24 cellular contexts compared by ENCODE assay signal in the genomic region with DNA sequence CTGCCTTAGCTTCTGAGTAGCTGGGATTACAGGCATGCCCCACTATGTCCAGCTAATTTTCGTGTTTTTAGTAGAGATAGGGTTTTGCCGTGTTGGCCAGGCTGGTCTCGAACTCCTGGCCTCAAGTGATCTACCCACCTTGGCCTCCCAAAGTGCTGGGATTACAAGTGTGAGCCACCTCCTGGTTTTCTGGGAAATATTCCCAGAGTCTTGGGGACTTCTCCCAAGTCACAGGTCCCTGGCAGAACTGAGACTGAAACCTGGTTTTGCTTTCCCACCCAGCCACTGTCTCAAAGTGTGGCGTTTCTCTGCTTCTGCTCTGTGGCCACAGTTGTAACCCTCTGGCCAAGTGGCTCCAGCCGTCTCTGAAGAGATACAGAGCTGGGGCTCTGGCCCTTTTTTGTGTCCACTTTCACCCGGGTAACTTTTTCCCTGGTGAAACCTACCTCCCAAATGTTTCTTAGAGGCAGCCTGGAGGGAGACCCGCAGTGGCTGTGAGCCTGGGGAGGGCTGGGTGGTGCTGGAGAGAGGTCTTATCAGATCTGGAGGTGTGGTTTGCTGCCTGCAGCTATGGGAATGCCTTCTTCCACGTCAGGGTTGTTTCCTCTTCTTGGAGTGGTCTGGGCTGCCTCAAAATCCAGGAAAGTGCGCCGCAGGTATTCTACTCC. TPM values are rescaled to one million over a fixed set of nuclear protein-coding genes. Genes with fewer than 3 reads are reported as not detected.
DNase-seq lines count a peak whose midpoint lies in the region; ATAC-seq, FAIRE-seq and TF ChIP-seq lines count a peak whose summit lies in the region.
"Had no signal": no experiment of that assay in that cellular context is flagged by ENCODE, and none has a peak within 500 bp of the region (broad histone marks: within the 10 kb centered on the region; RNA-seq: fewer than 3 reads in every experiment).

No MANE protein-coding gene starts in this region.

- no peak overlapping the region for H3K14ac ChIP-seq in mesenchymal stem cell (ENCODE audit: low read length in 2 of 2)

- DNase-seq in natural killer cell treated with Interleukin-12 subunit alpha and Interleukin-12 subunit beta and Interleukin-15 and Interleukin-18, amount 100 ng/mL, for 72 hours (ENCODE audit: low spot score): no peak
- DNase-seq in natural killer cell: no peak
- DNase-seq in GM12878 (ENCODE audit: low read depth, low spot score): no peak
- peak; percentile 35 for DNase-seq in mesenchymal stem cell
- DNase-seq in NCI-H226: no peak
- DNase-seq in D341Med (ENCODE audit: low spot score): no peak
- no peak for DNase-seq in iPS-NIHi7 (ENCODE audit: extremely low spot score)
- DNase-seq: activated naive CD4-positive, alpha-beta T cell treated with anti-CD3 and anti-CD28 coated beads, Interleukin-2, amount 50 U/mL, for 16 hours; activated T-cell treated with anti-CD3 and anti-CD28 coated beads, Interleukin-2, amount 50 U/mL, for 24 hours; anterior cingulate cortex; HCEC 1CT; kidney; mammary epithelial cell; naive B cell; NCI-H146; NCI-H526; stomach; transverse colon had no signal

- H3K27ac Mint-ChIP-seq in natural killer cell treated with Interleukin-12 subunit alpha and Interleukin-12 subunit beta and Interleukin-15 and Interleukin-18, amount 100 ng/mL, for 72 hours: no peak overlapping the region
- H3K27ac Mint-ChIP-seq in natural killer cell: no peak overlapping the region
- H3K27ac Mint-ChIP-seq: activated T-cell treated with anti-CD3 and anti-CD28 coated beads, Interleukin-2, amount 50 U/mL, for 24 hours; naive B cell; T-helper 2 cell treated with Interferon-gamma antibody and Interleukin-4, amounts not matched to agents 5 μg/mL and 100 μg/mL, for 36 hours had no signal

- ATAC-seq in natural killer cell treated with Interleukin-12 subunit alpha and Interleukin-12 subunit beta and Interleukin-15 and Interleukin-18, amount 100 ng/mL, for 72 hours: no peak
- ATAC-seq in natural killer cell (no peak), GM12878 (peak; percentile 30), HG03571 (IDR thresholded peaks at IDR 0.05; ENCODE audit: unreplicated experiment) (no peak)

- RAD21 ChIA-PET in GM12878 (lab: Charles Lee; ENCODE audit: unreplicated experiment): interaction anchor here (0.6 to 9.7 kb wide), 12 partner anchors 11 to 139 kb away, joined by 3 to 229 read pairs (median 4); no protein-coding TSS in a partner anchor

- no peaks in the 10 kb centered on the region for H4K20me1 ChIP-seq in GM12878 (ENCODE audit: control insufficient read depth, insufficient read depth)

- H3K4me1 ChIP-seq in GM12878 (ENCODE audit: control insufficient read depth, insufficient read depth, low read length): peaks cover 41% of the 10 kb centered on the region
- peaks cover 31% of the 10 kb centered on the region for H3K4me1 ChIP-seq in mesenchymal stem cell (ENCODE audit: control insufficient read depth, insufficient read depth, low read depth, low read length)

- peak overlapping the region; percentile 31 for H2BK15ac ChIP-seq in mesenchymal stem cell (ENCODE audit: low read depth, poor library complexity, severe bottlenecking)

- H3K79me2 ChIP-seq in GM12878 (ENCODE audit: control insufficient read depth, insufficient read depth, low read length): peaks cover 94% of the 10 kb centered on the region

- peak overlapping the region; percentile 88 for H3K4me2 ChIP-seq in GM12878 (ENCODE audit: control insufficient read depth, insufficient read depth)
- H3K4me2 ChIP-seq in mesenchymal stem cell (ENCODE audit: low read length, poor library complexity, severe bottlenecking): no peak overlapping the region

- peaks cover 5% of the 10 kb centered on the region for H3K36me3 Mint-ChIP-seq in natural killer cell treated with Interleukin-12 subunit alpha and Interleukin-12 subunit beta and Interleukin-15 and Interleukin-18, amount 100 ng/mL, for 72 hours
- H3K36me3 Mint-ChIP-seq in natural killer cell: no peaks in the 10 kb centered on the region
- H3K36me3 Mint-ChIP-seq: naive B cell had no signal

- H3K27ac ChIP-seq in GM12878 (ENCODE audit: control insufficient read depth, insufficient read depth) (peak overlapping the region; percentile 62; the same call in 1 of the 2 replicates), mesenchymal stem cell (ENCODE audit: low read length, poor library complexity, severe bottlenecking) (no peak overlapping the region)
- H3K27ac ChIP-seq: right atrium auricular region, stomach, transverse colon had no signal

- peaks cover 19% of the 10 kb centered on the region for H3K79me1 ChIP-seq in mesenchymal stem cell (replicated peaks; ENCODE audit: low read length, poor library complexity, severe bottlenecking)

- peak overlapping the region; percentile 89; the same call in 1 of the 2 replicates for H3K4me3 ChIP-seq in GM12878
- H3K4me3 ChIP-seq in mesenchymal stem cell (ENCODE audit: insufficient read depth in 1 of 2, low read depth in 1 of 2, low read length in 2 of 2): no peak overlapping the region
- H3K4me3 ChIP-seq: right atrium auricular region, stomach, transverse colon had no signal

- WGBS in GM12878 (ENCODE audit: insufficient coverage, insufficient replicate concordance, low lambda C conversion rate, missing lambda C conversion rate): 69% methylated on average over 10 of the region's 10 CpGs
- 64% methylated on average over 9 of the region's 10 CpGs for WGBS in mesenchymal stem cell

- CTCF ChIA-PET in GM12878 (lab: Yijun Ruan, JAX): interaction anchor here (1.3 to 6.6 kb wide), 4 partner anchors 13 to 138 kb away, joined by 3 to 69 read pairs (median 30); no protein-coding TSS in a partner anchor

- no peak overlapping the region for H2BK12ac ChIP-seq in mesenchymal stem cell (ENCODE audit: low read length in 2 of 2)

- no peak overlapping the region for H2BK5ac ChIP-seq in mesenchymal stem cell (ENCODE audit: low read depth, low read length, poor library complexity, severe bottlenecking)

- no peak overlapping the region for H2BK120ac ChIP-seq in mesenchymal stem cell (ENCODE audit: low read depth, low read length)

- no peaks in the 10 kb centered on the region for H3K27me3 Mint-ChIP-seq in natural killer cell treated with Interleukin-12 subunit alpha and Interleukin-12 subunit beta and Interleukin-15 and Interleukin-18, amount 100 ng/mL, for 72 hours
- no peaks in the 10 kb centered on the region for H3K27me3 Mint-ChIP-seq in natural killer cell (ENCODE audit: low read depth in 2 of 2)
- H3K27me3 Mint-ChIP-seq: activated T-cell treated with anti-CD3 and anti-CD28 coated beads, Interleukin-2, amount 50 U/mL, for 24 hours; central memory CD8-positive, alpha-beta T cell; naive B cell had no signal

- in situ Hi-C loops in GM12878 (cut with MboI): loop anchor here (10.0 to 25.0 kb wide), 2 partner anchors 593 to 1276 kb away; a partner anchor contains a TSS

- peaks cover 45 to 55% of the 10 kb centered on the region in 2 donors for H3K4me1 Mint-ChIP-seq in natural killer cell treated with Interleukin-12 subunit alpha and Interleukin-12 subunit beta and Interleukin-15 and Interleukin-18, amount 100 ng/mL, for 72 hours (ENCODE audit: low read depth in 2 of 2)
- H3K4me1 Mint-ChIP-seq in natural killer cell: peaks cover 40% of the 10 kb centered on the region in 2 donors

- H3K23ac ChIP-seq in mesenchymal stem cell (ENCODE audit: low read length in 2 of 2): no peak overlapping the region

- no peak overlapping the region for H4K91ac ChIP-seq in mesenchymal stem cell (ENCODE audit: low read length)

- H3K9me3 ChIP-seq in GM12878 (replicated peaks; ENCODE audit: control insufficient read depth, insufficient read depth, low read length) (no peaks in the 10 kb centered on the region), mesenchymal stem cell (ENCODE audit: control insufficient read depth, low read length) (no peaks in the 10 kb centered on the region)
- H3K9me3 ChIP-seq: right atrium auricular region, stomach, transverse colon had no signal

- SMC1A ChIA-PET in GM12878 (lab: Charles Lee; ENCODE audit: uncharacterized antibody, unreplicated experiment): interaction anchor here (0.8 to 11.6 kb wide), 11 partner anchors 11 to 113 kb away, joined by 3 to 228 read pairs (median 6); no protein-coding TSS in a partner anchor

- POLR2A ChIA-PET in GM12878 (lab: Charles Lee): interaction anchor here (0.8 to 13.1 kb wide), 8 partner anchors 10 to 136 kb away, joined by 3 to 143 read pairs (median 5); no protein-coding TSS in a partner anchor

- H4K8ac ChIP-seq in mesenchymal stem cell (ENCODE audit: low read length): no peak overlapping the region

- TF ChIP-seq CTCF in natural killer cell (IDR thresholded peaks at IDR 0.05): no peak
- TF ChIP-seq CTCF in GM12878 (IDR thresholded peaks at IDR 0.05 in 2 of 3, conservative IDR thresholded peaks at IDR 0.05 in 1 of 3; ENCODE audit: control insufficient read depth in 2 of 3, extremely low read depth in 1 of 3, insufficient read depth in 1 of 3, low read depth in 3 of 3, low read length in 3 of 3): no peak

- peak overlapping the region; percentile 42 for H3K4me3 Mint-ChIP-seq in natural killer cell treated with Interleukin-12 subunit alpha and Interleukin-12 subunit beta and Interleukin-15 and Interleukin-18, amount 100 ng/mL, for 72 hours
- no peak overlapping the region for H3K4me3 Mint-ChIP-seq in natural killer cell
- H3K4me3 Mint-ChIP-seq: activated T-cell treated with anti-CD3 and anti-CD28 coated beads, Interleukin-2, amount 50 U/mL, for 24 hours; central memory CD8-positive, alpha-beta T cell; T-helper 2 cell treated with Interferon-gamma antibody and Interleukin-4, amounts not matched to agents 5 μg/mL and 100 μg/mL, for 36 hours had no signal

- no peak for TF ChIP-seq RAD21 in GM12878 (IDR thresholded peaks at IDR 0.05; ENCODE audit: insufficient read depth, low read depth, low read length)

- H2AFZ ChIP-seq in GM12878 (ENCODE audit: control insufficient read depth, low read depth, low read length) (no peak overlapping the region), mesenchymal stem cell (ENCODE audit: low read depth, low read length) (no peak overlapping the region)

- H3K9me3 Mint-ChIP-seq in natural killer cell treated with Interleukin-12 subunit alpha and Interleukin-12 subunit beta and Interleukin-15 and Interleukin-18, amount 100 ng/mL, for 72 hours: no peaks in the 10 kb centered on the region
- H3K9me3 Mint-ChIP-seq in natural killer cell: no peaks in the 10 kb centered on the region
- H3K9me3 Mint-ChIP-seq: activated T-cell treated with anti-CD3 and anti-CD28 coated beads, Interleukin-2, amount 50 U/mL, for 24 hours; central memory CD8-positive, alpha-beta T cell; naive B cell; T-helper 2 cell treated with Interferon-gamma antibody and Interleukin-4, amounts not matched to agents 5 μg/mL and 100 μg/mL, for 36 hours had no signal

- no TSS peak for BruUV-seq in GM12878 (replicated peaks; lab: Mats Ljungman, UMichigan)

- no peak for FAIRE-seq in GM12878 (lab: Jason Lieb, UNC)
- FAIRE-seq: frontal cortex, GM18507, kidney had no signal

- no peak; a peak in 1 of 4 replicates for TF ChIP-seq EP300 in GM12878 (IDR thresholded peaks at IDR 0.05; ENCODE audit: borderline replicate concordance in 1 of 2, control insufficient read depth in 1 of 2, low read depth in 2 of 2, low read length in 2 of 2)

- peak overlapping the region in 1 of 2 experiments; percentile 63 for H3K18ac ChIP-seq in mesenchymal stem cell (ENCODE audit: low read depth in 1 of 2, low read length in 2 of 2)

- intact Hi-C loops in natural killer cell (cut with micrococcal nuclease) (no loop called here), GM12878 (cut with micrococcal nuclease; ENCODE audit: unreplicated experiment) (loop anchor here (5.0 kb wide), 1 partner anchor 36 kb away; no protein-coding TSS in a partner anchor)

- no peak overlapping the region for H3K4ac ChIP-seq in mesenchymal stem cell (ENCODE audit: low read depth in 1 of 2, low read length in 2 of 2)

- H3K36me3 ChIP-seq in GM12878 (ENCODE audit: control insufficient read depth in 2 of 2, insufficient read depth in 2 of 2, low read length in 1 of 2) (peaks cover 0 to 1% of the 10 kb centered on the region in 2 experiments; a peak in 2 of 4 replicates), mesenchymal stem cell (ENCODE audit: control insufficient read depth in 1 of 2, insufficient read depth in 2 of 2, low read depth in 1 of 2, low read length in 2 of 2) (peaks cover 0 to 2% of the 10 kb centered on the region in 2 experiments)
- H3K36me3 ChIP-seq: right atrium auricular region, stomach, transverse colon had no signal

- no peak for TF ChIP-seq POLR2A in GM12878 (IDR thresholded peaks at IDR 0.05; ENCODE audit: low read depth, low read length)

- H3K27me3 ChIP-seq in GM12878 (replicated peaks in 1 of 2; ENCODE audit: control insufficient read depth in 2 of 2, insufficient read depth in 2 of 2, low read length in 1 of 2) (no peaks in the 10 kb centered on the region), mesenchymal stem cell (ENCODE audit: control insufficient read depth in 1 of 2, insufficient read depth in 1 of 2, low read length in 2 of 2) (no peaks in the 10 kb centered on the region)
- H3K27me3 ChIP-seq: right atrium auricular region, stomach had no signal

- H3K9ac ChIP-seq in GM12878 (ENCODE audit: control insufficient read depth, insufficient read depth, low read length) (peak overlapping the region; percentile 42), mesenchymal stem cell (ENCODE audit: low read length) (no peak overlapping the region)

- H2AK5ac ChIP-seq in mesenchymal stem cell (ENCODE audit: low read length, severe bottlenecking): no peak overlapping the region

RNA-seq across cellular contexts. Expression of a gene that starts 5.1 kb away (rescaled TPM):
- total RNA-seq in natural killer cell treated with Interleukin-12 subunit alpha and Interleukin-12 subunit beta and Interleukin-15 and Interleukin-18, amount 100 ng/mL, for 72 hours: 100 to 1,000 TPM; 122 to 236 TPM
- total RNA-seq in natural killer cell: 10 to 100 TPM; 46.4 to 63.1 (median 59.2) TPM
- 502 and 598 TPM in 2 replicates for total RNA-seq in GM12878 (2013; cell fraction: nucleolus; rRNA removed)
- total RNA-seq in GM12878 (2014; rRNA removed): 21.4 and 26.1 TPM in 2 replicates
- 19.7 and 20.1 TPM in 2 replicates for total RNA-seq in GM12878 (2014; rRNA removed; fragmentation: Illumina TruSeq; extraction: Trizol)
- total RNA-seq in GM12878 (2021): 60.7 and 64.9 TPM in 2 replicates
- polyA plus RNA-seq in GM12878 (2011; ENCODE audit: low read depth): 9.6 TPM
- 48.2 and 66.6 TPM in 2 replicates for polyA plus RNA-seq in GM12878 (2011; rRNA removed)
- polyA plus RNA-seq in GM12878 (2011; cell fraction: cytosol; rRNA removed): 61.2 and 63.3 TPM in 2 replicates
- polyA plus RNA-seq in GM12878 (2011; cell fraction: nucleus; rRNA removed): 337 and 354 TPM in 2 replicates
- 14.1 and 24.0 TPM in 2 replicates for polyA plus RNA-seq in GM12878 (2012)
- 29.2 and 44.1 TPM in 2 replicates for polyA plus RNA-seq in GM12878 (2014; fragmentation: Illumina TruSeq; extraction: Trizol)
- 1 to 10 TPM in 1 of 2 experiments, under 1 TPM in 1; 0.97 to 1.7 TPM for polyA plus RNA-seq in GM12878 (2014; fragmentation: Nextera tagmentation; extraction: Ambion mirVana)
- 44.7 and 47.2 TPM in 2 replicates for polyA plus RNA-seq in GM12878 (2014; rRNA removed)
- polyA plus RNA-seq in GM12878 (2016; fragmentation: Nextera tagmentation; extraction: Ambion mirVana): 10 to 100 TPM; 17.5 to 18.3 TPM
- polyA minus RNA-seq in GM12878 (2011; rRNA and poly(A)+ RNA removed): 99.3 and 144 TPM in 2 replicates
- polyA minus RNA-seq in GM12878 (2011; cell fraction: cytosol; rRNA and poly(A)+ RNA removed): 35.6 and 42.5 TPM in 2 replicates
- 107 and 177 TPM in 2 replicates for polyA minus RNA-seq in GM12878 (2011; cell fraction: nucleus; rRNA and poly(A)+ RNA removed)
- 20.6 TPM for polyA plus RNA-seq in mesenchymal stem cell (2013, experiment 1 of 2)
- 20.0 TPM for polyA plus RNA-seq in mesenchymal stem cell (2013, experiment 2 of 2)
